Comparison of ENCODE assay signal across 1 cellular context in genomic region chr4:82782626-82783025, GRCh38.
TF ChIP-seq lines count a peak whose summit lies in the region.

No MANE protein-coding gene starts in this region.

TF ChIP-seq in WTC11, 78 proteins besides CTCF, POLR2A, EP300 and RAD21:
- TF ChIP-seq, protein P1, sequence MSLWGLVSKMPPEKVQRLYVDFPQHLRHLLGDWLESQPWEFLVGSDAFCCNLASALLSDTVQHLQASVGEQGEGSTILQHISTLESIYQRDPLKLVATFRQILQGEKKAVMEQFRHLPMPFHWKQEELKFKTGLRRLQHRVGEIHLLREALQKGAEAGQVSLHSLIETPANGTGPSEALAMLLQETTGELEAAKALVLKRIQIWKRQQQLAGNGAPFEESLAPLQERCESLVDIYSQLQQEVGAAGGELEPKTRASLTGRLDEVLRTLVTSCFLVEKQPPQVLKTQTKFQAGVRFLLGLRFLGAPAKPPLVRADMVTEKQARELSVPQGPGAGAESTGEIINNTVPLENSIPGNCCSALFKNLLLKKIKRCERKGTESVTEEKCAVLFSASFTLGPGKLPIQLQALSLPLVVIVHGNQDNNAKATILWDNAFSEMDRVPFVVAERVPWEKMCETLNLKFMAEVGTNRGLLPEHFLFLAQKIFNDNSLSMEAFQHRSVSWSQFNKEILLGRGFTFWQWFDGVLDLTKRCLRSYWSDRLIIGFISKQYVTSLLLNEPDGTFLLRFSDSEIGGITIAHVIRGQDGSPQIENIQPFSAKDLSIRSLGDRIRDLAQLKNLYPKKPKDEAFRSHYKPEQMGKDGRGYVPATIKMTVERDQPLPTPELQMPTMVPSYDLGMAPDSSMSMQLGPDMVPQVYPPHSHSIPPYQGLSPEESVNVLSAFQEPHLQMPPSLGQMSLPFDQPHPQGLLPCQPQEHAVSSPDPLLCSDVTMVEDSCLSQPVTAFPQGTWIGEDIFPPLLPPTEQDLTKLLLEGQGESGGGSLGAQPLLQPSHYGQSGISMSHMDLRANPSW (CRISPR knock-in tag; conservative IDR thresholded peaks at IDR 0.05; ENCODE audit: low read depth): no peak
- TF ChIP-seq, protein P2, sequence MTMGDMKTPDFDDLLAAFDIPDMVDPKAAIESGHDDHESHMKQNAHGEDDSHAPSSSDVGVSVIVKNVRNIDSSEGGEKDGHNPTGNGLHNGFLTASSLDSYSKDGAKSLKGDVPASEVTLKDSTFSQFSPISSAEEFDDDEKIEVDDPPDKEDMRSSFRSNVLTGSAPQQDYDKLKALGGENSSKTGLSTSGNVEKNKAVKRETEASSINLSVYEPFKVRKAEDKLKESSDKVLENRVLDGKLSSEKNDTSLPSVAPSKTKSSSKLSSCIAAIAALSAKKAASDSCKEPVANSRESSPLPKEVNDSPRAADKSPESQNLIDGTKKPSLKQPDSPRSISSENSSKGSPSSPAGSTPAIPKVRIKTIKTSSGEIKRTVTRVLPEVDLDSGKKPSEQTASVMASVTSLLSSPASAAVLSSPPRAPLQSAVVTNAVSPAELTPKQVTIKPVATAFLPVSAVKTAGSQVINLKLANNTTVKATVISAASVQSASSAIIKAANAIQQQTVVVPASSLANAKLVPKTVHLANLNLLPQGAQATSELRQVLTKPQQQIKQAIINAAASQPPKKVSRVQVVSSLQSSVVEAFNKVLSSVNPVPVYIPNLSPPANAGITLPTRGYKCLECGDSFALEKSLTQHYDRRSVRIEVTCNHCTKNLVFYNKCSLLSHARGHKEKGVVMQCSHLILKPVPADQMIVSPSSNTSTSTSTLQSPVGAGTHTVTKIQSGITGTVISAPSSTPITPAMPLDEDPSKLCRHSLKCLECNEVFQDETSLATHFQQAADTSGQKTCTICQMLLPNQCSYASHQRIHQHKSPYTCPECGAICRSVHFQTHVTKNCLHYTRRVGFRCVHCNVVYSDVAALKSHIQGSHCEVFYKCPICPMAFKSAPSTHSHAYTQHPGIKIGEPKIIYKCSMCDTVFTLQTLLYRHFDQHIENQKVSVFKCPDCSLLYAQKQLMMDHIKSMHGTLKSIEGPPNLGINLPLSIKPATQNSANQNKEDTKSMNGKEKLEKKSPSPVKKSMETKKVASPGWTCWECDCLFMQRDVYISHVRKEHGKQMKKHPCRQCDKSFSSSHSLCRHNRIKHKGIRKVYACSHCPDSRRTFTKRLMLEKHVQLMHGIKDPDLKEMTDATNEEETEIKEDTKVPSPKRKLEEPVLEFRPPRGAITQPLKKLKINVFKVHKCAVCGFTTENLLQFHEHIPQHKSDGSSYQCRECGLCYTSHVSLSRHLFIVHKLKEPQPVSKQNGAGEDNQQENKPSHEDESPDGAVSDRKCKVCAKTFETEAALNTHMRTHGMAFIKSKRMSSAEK (CRISPR knock-in tag; IDR thresholded peaks at IDR 0.05; ENCODE audit: borderline replicate concordance): no peak
- TF ChIP-seq CREB1 (CRISPR knock-in tag; IDR thresholded peaks at IDR 0.05): no peak
- TF ChIP-seq, protein P3, sequence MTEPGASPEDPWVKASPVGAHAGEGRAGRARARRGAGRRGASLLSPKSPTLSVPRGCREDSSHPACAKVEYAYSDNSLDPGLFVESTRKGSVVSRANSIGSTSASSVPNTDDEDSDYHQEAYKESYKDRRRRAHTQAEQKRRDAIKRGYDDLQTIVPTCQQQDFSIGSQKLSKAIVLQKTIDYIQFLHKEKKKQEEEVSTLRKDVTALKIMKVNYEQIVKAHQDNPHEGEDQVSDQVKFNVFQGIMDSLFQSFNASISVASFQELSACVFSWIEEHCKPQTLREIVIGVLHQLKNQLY (CRISPR knock-in tag; IDR thresholded peaks at IDR 0.05): no peak
- TF ChIP-seq PRDM15 (CRISPR knock-in tag; IDR thresholded peaks at IDR 0.05): no peak
- no peak for TF ChIP-seq SMAD3 (CRISPR knock-in tag; IDR thresholded peaks at IDR 0.05; ENCODE audit: borderline replicate concordance)
- no peak for TF ChIP-seq ZNF219 (CRISPR knock-in tag; IDR thresholded peaks at IDR 0.05; ENCODE audit: borderline replicate concordance)
- TF ChIP-seq, protein P4, sequence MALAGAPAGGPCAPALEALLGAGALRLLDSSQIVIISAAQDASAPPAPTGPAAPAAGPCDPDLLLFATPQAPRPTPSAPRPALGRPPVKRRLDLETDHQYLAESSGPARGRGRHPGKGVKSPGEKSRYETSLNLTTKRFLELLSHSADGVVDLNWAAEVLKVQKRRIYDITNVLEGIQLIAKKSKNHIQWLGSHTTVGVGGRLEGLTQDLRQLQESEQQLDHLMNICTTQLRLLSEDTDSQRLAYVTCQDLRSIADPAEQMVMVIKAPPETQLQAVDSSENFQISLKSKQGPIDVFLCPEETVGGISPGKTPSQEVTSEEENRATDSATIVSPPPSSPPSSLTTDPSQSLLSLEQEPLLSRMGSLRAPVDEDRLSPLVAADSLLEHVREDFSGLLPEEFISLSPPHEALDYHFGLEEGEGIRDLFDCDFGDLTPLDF (CRISPR knock-in tag; IDR thresholded peaks at IDR 0.05): no peak
- TF ChIP-seq ZNF263 (CRISPR knock-in tag; IDR thresholded peaks at IDR 0.05; ENCODE audit: low read depth): no peak
- no peak for TF ChIP-seq FOXK1 (CRISPR knock-in tag; IDR thresholded peaks at IDR 0.05)
- TF ChIP-seq, protein P5, sequence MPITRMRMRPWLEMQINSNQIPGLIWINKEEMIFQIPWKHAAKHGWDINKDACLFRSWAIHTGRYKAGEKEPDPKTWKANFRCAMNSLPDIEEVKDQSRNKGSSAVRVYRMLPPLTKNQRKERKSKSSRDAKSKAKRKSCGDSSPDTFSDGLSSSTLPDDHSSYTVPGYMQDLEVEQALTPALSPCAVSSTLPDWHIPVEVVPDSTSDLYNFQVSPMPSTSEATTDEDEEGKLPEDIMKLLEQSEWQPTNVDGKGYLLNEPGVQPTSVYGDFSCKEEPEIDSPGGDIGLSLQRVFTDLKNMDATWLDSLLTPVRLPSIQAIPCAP (CRISPR knock-in tag; IDR thresholded peaks at IDR 0.05): no peak
- TF ChIP-seq TEAD1 (CRISPR knock-in tag; IDR thresholded peaks at IDR 0.05): no peak; the same call in 1 of the 2 replicates
